Comparison of ENCODE assay signal across 8 cellular contexts in the genomic region with DNA sequence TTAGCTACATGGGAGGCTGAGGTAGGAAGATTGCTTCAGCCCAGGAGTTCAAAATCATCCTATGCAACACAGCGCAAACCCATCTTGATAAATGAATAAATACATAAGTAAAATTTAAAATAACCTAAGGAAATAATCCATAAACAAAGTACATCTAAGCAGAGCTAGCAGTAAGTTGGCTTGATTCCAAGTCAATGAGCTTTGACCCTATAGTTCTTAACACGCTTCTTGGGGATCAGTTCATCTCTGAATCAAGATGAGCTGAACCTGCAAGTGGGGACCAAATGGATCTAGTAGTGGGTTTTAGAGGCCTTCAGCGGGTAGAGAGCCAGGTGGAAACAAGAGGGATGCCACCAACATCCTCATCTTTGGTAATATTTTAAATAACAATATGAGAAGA.
"Had no signal": no experiment of that assay in that cellular context is flagged by ENCODE, and none has a peak within 500 bp of the region (broad histone marks: within the 10 kb centered on the region; RNA-seq: fewer than 3 reads in every experiment).

No MANE protein-coding gene starts in this region.

- ATAC-seq: GM12878 had no signal

- FAIRE-seq: G401.6, GM12878, GM12891, GM12892, GM18507, GM19239 had no signal

- H3K4me3 ChIP-seq: GM12878 had no signal

- DNase-seq: GDM1, GF-D8 had no signal
